ENCODE assay signal across 8 cellular contexts in the genomic region with DNA sequence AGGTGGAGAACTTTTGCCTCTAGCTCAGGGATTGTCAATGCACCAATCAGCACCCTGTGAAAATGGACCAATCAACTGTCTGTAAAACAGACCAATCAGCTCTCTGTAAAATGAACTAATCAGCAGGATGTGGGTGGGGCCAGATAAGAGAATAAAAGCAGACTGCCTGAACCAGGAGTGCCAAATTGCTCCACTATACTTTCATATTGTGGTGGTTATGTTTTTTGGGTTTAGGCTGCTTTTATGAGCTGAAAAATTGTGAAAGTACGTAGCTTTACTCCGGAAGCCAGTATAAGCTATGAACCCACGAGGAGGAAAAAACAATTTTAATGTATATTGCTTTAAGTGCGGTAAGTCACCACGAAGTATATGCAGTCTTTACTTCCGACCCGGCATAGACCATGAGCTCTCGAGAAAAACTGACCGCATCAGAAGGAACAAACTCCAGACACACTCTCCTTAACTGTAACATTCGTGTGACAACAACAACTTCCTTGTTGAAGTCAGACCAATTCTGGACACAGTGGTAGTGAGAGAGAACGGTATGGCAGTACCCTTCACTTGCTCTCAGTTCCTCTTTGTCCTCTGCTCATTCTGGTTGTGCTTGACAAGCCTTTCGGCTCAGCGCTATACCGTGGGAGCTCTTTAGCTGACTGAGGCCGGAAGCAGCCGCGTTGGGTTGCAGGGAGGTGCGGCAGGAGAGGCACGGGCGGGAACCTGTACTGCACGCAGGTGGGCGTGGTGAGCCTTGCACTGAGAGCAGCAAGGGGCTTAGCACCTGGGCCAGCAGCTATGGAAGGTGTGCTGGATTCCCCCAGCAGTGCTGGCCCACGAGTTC.
A peak's percentile ranks its signal among the peaks of the same experiment; 100 is the strongest.
DNase-seq lines count a peak whose midpoint lies in the region; ATAC-seq and TF ChIP-seq lines count a peak whose summit lies in the region.

No MANE protein-coding gene starts in this region.

- no peaks in the 10 kb centered on the region for H3K36me3 ChIP-seq in A673 (ENCODE audit: insufficient read depth, low read length, poor library complexity, severe bottlenecking)

- BruUV-seq in A673 (replicated peaks; lab: Mats Ljungman, UMichigan) = no TSS peak

- POLR2A ChIA-PET in A673 (lab: Charles Lee; ENCODE audit: low non-redundant PET) = no interaction called here

- no peak overlapping the region for H3K4me3 ChIP-seq in A673 (ENCODE audit: low read depth, low read length, poor library complexity, severe bottlenecking)

- peak; percentile 100 for ATAC-seq in GM19328 (IDR thresholded peaks at IDR 0.05; ENCODE audit: unreplicated experiment)
- ATAC-seq in HG03175 (IDR thresholded peaks at IDR 0.05; ENCODE audit: unreplicated experiment) = peak; percentile 98
- no peak for ATAC-seq in omental fat pad (ENCODE audit: low FRiP score)

- TF ChIP-seq POLR2A in erythroblast (IDR thresholded peaks at IDR 0.05; ENCODE audit: low read length) = peak; percentile 49

- no peak overlapping the region for H3K27ac ChIP-seq in A673 (ENCODE audit: low read depth, low read length, poor library complexity, severe bottlenecking)

- H3K27me3 ChIP-seq in A673 (replicated peaks; ENCODE audit: insufficient read depth, low read depth, low read length, poor library complexity) = no peaks in the 10 kb centered on the region

- intact Hi-C loops in A673 (cut with micrococcal nuclease; ENCODE audit: unreplicated experiment) = no loop called here

- no peaks in the 10 kb centered on the region for H3K9me3 ChIP-seq in A673 (ENCODE audit: low read depth, low read length, poor library complexity, severe bottlenecking)

- DNase-seq in activated CD4-positive, alpha-beta T cell treated with anti-CD3 and anti-CD28 coated beads for 1 hour = peak; percentile 57
- DNase-seq in erythroblast (lab: John Stamatoyannopoulos, UW) = peak; percentile 55 to 63
- peak; percentile 46 for DNase-seq in stimulated activated CD8-positive, alpha-beta memory T cell treated with anti-CD3 and anti-CD28 coated beads, Interleukin-12 subunit alpha, Interleukin-12 subunit beta, amount 100 ng/mL, for 24 hours (ENCODE audit: extremely low read depth)
- DNase-seq in omental fat pad (ENCODE audit: low spot score) = no peak
- DNase-seq in T1000 (lab: John Stamatoyannopoulos, UW) = no peak
- no peak for DNase-seq in A673 (ENCODE audit: low spot score)

- CTCF ChIA-PET in A673 (lab: Charles Lee) = no interaction called here

- TF ChIP-seq CTCF in omental fat pad (IDR thresholded peaks at IDR 0.05) (no peak), A673 (conservative IDR thresholded peaks at IDR 0.05; ENCODE audit: low read depth, low read length) (no peak)

- H3K4me1 ChIP-seq in A673 (ENCODE audit: insufficient read depth, low read length, poor library complexity, severe bottlenecking) = no peaks in the 10 kb centered on the region

Comparison
In these comparisons a context has a peak if more than half of its experiments do, and no peak if none do; other contexts are left out.
1. DNase-seq: peak in activated CD4-positive, alpha-beta T cell treated with anti-CD3 and anti-CD28 coated beads for 1 hour (single experiment), erythroblast (2 of 2) and stimulated activated CD8-positive, alpha-beta memory T cell treated with anti-CD3 and anti-CD28 coated beads, Interleukin-12 subunit alpha, Interleukin-12 subunit beta, amount 100 ng/mL, for 24 hours (single experiment); none in omental fat pad (single experiment), T1000 (single experiment) and A673 (single experiment).